In genomic region chr12:30784508-30784907, GRCh38 we compare ENCODE assay signal across 20 cellular contexts. TPM values are rescaled to one million over a fixed set of nuclear protein-coding genes. Genes with fewer than 3 reads are reported as not detected.
DNase-seq lines count a peak whose midpoint lies in the region; ATAC-seq, FAIRE-seq and TF ChIP-seq lines count a peak whose summit lies in the region.
"Had no signal": no experiment of that assay in that cellular context is flagged by ENCODE, and none has a peak within 500 bp of the region (broad histone marks: within the 10 kb centered on the region; RNA-seq: fewer than 3 reads in every experiment).

No MANE protein-coding gene starts in this region.

- no peak overlapping the region for H3K4me2 ChIP-seq in K562 (ENCODE audit: insufficient read depth, low read length)
- no peak overlapping the region for H3K4me2 ChIP-seq in mesendoderm (ENCODE audit: low read length)
- H3K4me2 ChIP-seq: BLaER1 treated with 17β-estradiol and CSF1 and Interleukin-3, amounts not matched to agents 10 nM and 100 nM had no signal

- H3K4ac ChIP-seq in mesendoderm (ENCODE audit: low read depth, low read length), result no peak overlapping the region

- peak overlapping the region; percentile 70; the same call in 1 of the 2 replicates for H3K27ac ChIP-seq in HUES6 (ENCODE audit: low read depth, low read length)
- H3K27ac ChIP-seq in K562 (ENCODE audit: extremely low read depth, low read depth, low read length), result no peak overlapping the region
- no peak overlapping the region for H3K27ac ChIP-seq in mesendoderm (ENCODE audit: low read depth, low read length)
- no peak overlapping the region for H3K27ac ChIP-seq in dorsolateral prefrontal cortex
- H3K27ac ChIP-seq: BLaER1 treated with 17β-estradiol and CSF1 and Interleukin-3, amounts not matched to agents 10 nM and 100 nM had no signal

- no peak overlapping the region for H3K23ac ChIP-seq in mesendoderm (ENCODE audit: low read length)

- H3K79me2 ChIP-seq in K562 (ENCODE audit: control insufficient read depth, insufficient read depth, low read length), result no peaks in the 10 kb centered on the region
- no peaks in the 10 kb centered on the region for H3K79me2 ChIP-seq in mesendoderm (ENCODE audit: control insufficient read depth, insufficient read depth, low read length)

- H3K27me3 Mint-ChIP-seq in activated naive CD4-positive, alpha-beta T cell treated with anti-CD3 and anti-CD28 coated beads, Interleukin-2, amount 50 U/mL, for 24 hours, result peaks cover 15% of the 10 kb centered on the region

- no peak overlapping the region for H2BK15ac ChIP-seq in mesendoderm (replicated peaks; ENCODE audit: low read depth)

- no peak overlapping the region for H2BK120ac ChIP-seq in mesendoderm (ENCODE audit: low read depth, low read length)

- DNase-seq in activated naive CD4-positive, alpha-beta T cell treated with anti-CD3 and anti-CD28 coated beads, Interleukin-2, amount 50 U/mL, for 72 hours (ENCODE audit: low spot score in 2 of 2), result no peak
- no peak for DNase-seq in K562 (ENCODE audit: extremely low read depth in 1 of 4, low spot score in 3 of 4)
- peak; percentile 55 for DNase-seq in mesendoderm
- no peak for DNase-seq in COLO668 (lab: John Stamatoyannopoulos, UW; ENCODE audit: unreplicated experiment)
- DNase-seq in stimulated activated CD4-positive, alpha-beta T cell treated with anti-CD3 and anti-CD28 coated beads, Interleukin-2, amount 100 ng/mL, for 48 hours, result no peak
- DNase-seq in dorsolateral prefrontal cortex, result no peak
- DNase-seq: ACHN; Calu3; CD4-positive, CD25-positive, alpha-beta regulatory T cell; DMS 273 treated with DMSO at 0.1 percent for 48 hours; DMS79 treated with DMSO at 0.1 percent for 48 hours; EL; GOT3; HCEC 1CT; KBM-7 had no signal

- H3K4me1 ChIP-seq in HUES6 (ENCODE audit: control insufficient read depth, insufficient read depth, low read length) (peaks cover 5% of the 10 kb centered on the region; the same call in 1 of the 2 replicates), K562 (replicated peaks in 1 of 2; ENCODE audit: control insufficient read depth in 2 of 2, insufficient read depth in 2 of 2, low read length in 2 of 2) (peaks cover 0 to 4% of the 10 kb centered on the region in 2 experiments; a peak in 2 of 5 replicates), mesendoderm (ENCODE audit: control insufficient read depth, low read depth, low read length) (no peaks in the 10 kb centered on the region)
- H3K4me1 ChIP-seq: BLaER1 treated with 17β-estradiol and CSF1 and Interleukin-3, amounts not matched to agents 10 nM and 100 nM had no signal

- TF ChIP-seq RAD21 in K562 (CRISPR knock-in tag; conservative IDR thresholded peaks at IDR 0.05 in 1 of 2, IDR thresholded peaks at IDR 0.05 in 1 of 2), result no peak

- no peak overlapping the region for H3K4me3 ChIP-seq in HUES6 (ENCODE audit: low read depth, low read length)
- H3K4me3 ChIP-seq in K562, result no peak overlapping the region
- no peak overlapping the region for H3K4me3 ChIP-seq in mesendoderm (ENCODE audit: low read length)
- no peak overlapping the region for H3K4me3 ChIP-seq in dorsolateral prefrontal cortex
- H3K4me3 ChIP-seq: BLaER1 treated with 17β-estradiol and CSF1 and Interleukin-3, amounts not matched to agents 10 nM and 100 nM had no signal

- H3K9me3 Mint-ChIP-seq in activated naive CD4-positive, alpha-beta T cell treated with anti-CD3 and anti-CD28 coated beads, Interleukin-2, amount 50 U/mL, for 24 hours, result no peaks in the 10 kb centered on the region
- no peaks in the 10 kb centered on the region for H3K9me3 Mint-ChIP-seq in activated naive CD4-positive, alpha-beta T cell treated with anti-CD3 and anti-CD28 coated beads, Interleukin-2, amount 50 U/mL, for 72 hours

- no peak overlapping the region for H3K18ac ChIP-seq in mesendoderm (ENCODE audit: low read length)

- no peak for TF ChIP-seq POLR2A in K562 (conservative IDR thresholded peaks at IDR 0.05)

- TF ChIP-seq CTCF in K562 (IDR thresholded peaks at IDR 0.05 in 2 of 3, conservative IDR thresholded peaks at IDR 0.05 in 1 of 3; ENCODE audit: insufficient read depth in 2 of 3, low read depth in 1 of 3, low read length in 3 of 3), result no peak
- no peak for TF ChIP-seq CTCF in dorsolateral prefrontal cortex (IDR thresholded peaks at IDR 0.05 in 54 of 56, conservative IDR thresholded peaks at IDR 0.05 in 2 of 56; ENCODE audit: low read depth in 1 of 56, partially characterized antibody in 56 of 56)

- no peaks in the 10 kb centered on the region for H3K4me1 Mint-ChIP-seq in activated naive CD4-positive, alpha-beta T cell treated with anti-CD3 and anti-CD28 coated beads, Interleukin-2, amount 50 U/mL, for 24 hours
- H3K4me1 Mint-ChIP-seq: CD4-positive, CD25-positive, alpha-beta regulatory T cell had no signal

- POLR2A ChIA-PET in K562 (lab: Yijun Ruan, JAX), result interaction anchor here (0.7 kb wide), 1 partner anchor 94 kb away, joined by 3 read pairs; no protein-coding TSS in a partner anchor

- no peaks in the 10 kb centered on the region for H3K36me3 Mint-ChIP-seq in activated naive CD4-positive, alpha-beta T cell treated with anti-CD3 and anti-CD28 coated beads, Interleukin-2, amount 50 U/mL, for 24 hours
- H3K36me3 Mint-ChIP-seq in activated naive CD4-positive, alpha-beta T cell treated with anti-CD3 and anti-CD28 coated beads, Interleukin-2, amount 50 U/mL, for 72 hours, result no peaks in the 10 kb centered on the region
- H3K36me3 Mint-ChIP-seq: CD4-positive, CD25-positive, alpha-beta regulatory T cell had no signal

- H3K56ac ChIP-seq in mesendoderm (ENCODE audit: low read length), result no peak overlapping the region

- H3K36me3 ChIP-seq in HUES6 (ENCODE audit: control insufficient read depth, insufficient read depth, low read length) (no peaks in the 10 kb centered on the region; the same call in 1 of the 2 replicates), K562 (ENCODE audit: control insufficient read depth, insufficient read depth, low read length) (no peaks in the 10 kb centered on the region), mesendoderm (ENCODE audit: control insufficient read depth, insufficient read depth, low read length) (no peaks in the 10 kb centered on the region)

- ATAC-seq in activated naive CD4-positive, alpha-beta T cell treated with anti-CD3 and anti-CD28 coated beads, Interleukin-2, amount 50 U/mL, for 72 hours, result no peak
- no peak for ATAC-seq in K562

- no peak for FAIRE-seq in K562 (lab: Jason Lieb, UNC)
- FAIRE-seq: G401.6, GM12891 had no signal

- CTCF ChIA-PET in K562 (lab: Yijun Ruan, JAX; ENCODE audit: low intra/inter-chr PET ratio), result no interaction called here

- no peaks in the 10 kb centered on the region for H3K79me1 ChIP-seq in mesendoderm (ENCODE audit: low read length)

- H2AK5ac ChIP-seq in mesendoderm (ENCODE audit: low read length), result no peak overlapping the region

- H3K27me3 ChIP-seq in HUES6 (ENCODE audit: control insufficient read depth, insufficient read depth, low read length) (no peaks in the 10 kb centered on the region), K562 (ENCODE audit: control insufficient read depth in 2 of 2, insufficient read depth in 2 of 2, low read length in 2 of 2) (no peaks in the 10 kb centered on the region), mesendoderm (ENCODE audit: insufficient read depth, low read length, poor library complexity) (no peaks in the 10 kb centered on the region), dorsolateral prefrontal cortex (no peaks in the 10 kb centered on the region)
- H3K27me3 ChIP-seq: BLaER1 treated with 17β-estradiol and CSF1 and Interleukin-3, amounts not matched to agents 10 nM and 100 nM had no signal

- H2BK5ac ChIP-seq in mesendoderm (ENCODE audit: low read length), result no peak overlapping the region

- no peaks in the 10 kb centered on the region for H4K20me1 ChIP-seq in K562 (replicated peaks; ENCODE audit: control insufficient read depth, insufficient read depth, low read length)
- H4K20me1 ChIP-seq: BLaER1 treated with 17β-estradiol and CSF1 and Interleukin-3, amounts not matched to agents 10 nM and 100 nM had no signal

- H3K9ac ChIP-seq in HUES6 (ENCODE audit: low read length) (no peak overlapping the region), K562 (ENCODE audit: insufficient read depth in 1 of 2, low read depth in 2 of 2, low read length in 2 of 2) (no peak overlapping the region), mesendoderm (ENCODE audit: low read length) (no peak overlapping the region)
- H3K9ac ChIP-seq: BLaER1 treated with 17β-estradiol and CSF1 and Interleukin-3, amounts not matched to agents 10 nM and 100 nM had no signal

- no peak overlapping the region for H4K8ac ChIP-seq in mesendoderm (ENCODE audit: low read depth, low read length)

- intact Hi-C loops in K562 (cut with micrococcal nuclease) (no loop called here), dorsolateral prefrontal cortex (cut with DNase I) (no loop called here)

- peak overlapping the region; percentile 30 for H3K27ac Mint-ChIP-seq in activated naive CD4-positive, alpha-beta T cell treated with anti-CD3 and anti-CD28 coated beads, Interleukin-2, amount 50 U/mL, for 24 hours
- H3K27ac Mint-ChIP-seq in activated naive CD4-positive, alpha-beta T cell treated with anti-CD3 and anti-CD28 coated beads, Interleukin-2, amount 50 U/mL, for 72 hours, result no peak overlapping the region

- H4K5ac ChIP-seq in mesendoderm (ENCODE audit: low read length), result no peak overlapping the region

- BruUV-seq in K562 (replicated peaks; lab: Mats Ljungman, UMichigan), result no TSS peak

- H3K9me3 ChIP-seq in HUES6 (ENCODE audit: control insufficient read depth, insufficient read depth, low read depth, low read length), result peaks cover 59% of the 10 kb centered on the region
- H3K9me3 ChIP-seq in K562 (replicated peaks; ENCODE audit: control insufficient read depth, insufficient read depth, low read depth, low read length), result peaks cover 18% of the 10 kb centered on the region

- WGBS in K562 (ENCODE audit: insufficient coverage, low coverage, missing lambda C conversion rate), result 10% methylated on average over 1 of the region's 1 CpG
- no CpG with 5 or more reads among the region's 1 CpG for WGBS in mesendoderm (ENCODE audit: extremely low coverage, insufficient coverage, low lambda C conversion rate)

- no peak for TF ChIP-seq EP300 in K562 (IDR thresholded peaks at IDR 0.05; ENCODE audit: low read length)

- H2AFZ ChIP-seq in K562 (ENCODE audit: low read depth, low read length), result no peak overlapping the region

- no peaks in the 10 kb centered on the region for H3K9me1 ChIP-seq in K562 (ENCODE audit: control insufficient read depth, insufficient read depth, low read length)

- in situ Hi-C loops in K562 (cut with MboI), result no loop called here

- H3K4me3 Mint-ChIP-seq in activated naive CD4-positive, alpha-beta T cell treated with anti-CD3 and anti-CD28 coated beads, Interleukin-2, amount 50 U/mL, for 24 hours, result no peak overlapping the region

RNA-seq across cellular contexts. Expression of gene CAPRIN2, which starts 29.8 kb away (rescaled TPM):
- total RNA-seq in activated naive CD4-positive, alpha-beta T cell treated with anti-CD3 and anti-CD28 coated beads, Interleukin-2, amount 50 U/mL, for 72 hours, result 10 to 100 TPM; 14.0 to 20.5 TPM
- 22.1 and 98.5 TPM in 2 replicates for total RNA-seq in K562 (2011; cell fraction: chromatin; rRNA removed; ENCODE audit: low replicate concordance)
- 8.2 and 17.9 TPM in 2 replicates for total RNA-seq in K562 (2011; cell fraction: nucleolus; rRNA removed)
- 28.2 and 33.9 TPM in 2 replicates for total RNA-seq in K562 (2011; cell fraction: nucleoplasm; rRNA removed)
- 5.3 and 6.7 TPM in 2 replicates for total RNA-seq in K562 (2014; rRNA removed)
- total RNA-seq in K562 (2014; rRNA removed; fragmentation: Illumina TruSeq; extraction: Trizol), result 8.9 and 10.0 TPM in 2 replicates
- 8.2 and 9.4 TPM in 2 replicates for total RNA-seq in K562 (2015; rRNA removed; fragmentation: Illumina TruSeq; extraction: Trizol)
- total RNA-seq in K562 (2021), result 7.4 and 8.3 TPM in 2 replicates
- polyA plus RNA-seq in K562 (2011; rRNA removed), result 12.3 and 14.5 TPM in 2 replicates
- 3.6 and 6.2 TPM in 2 replicates for polyA plus RNA-seq in K562 (2011; cell fraction: cytosol; rRNA removed)
- polyA plus RNA-seq in K562 (2011; cell fraction: nucleus; rRNA removed), result 38.3 and 43.2 TPM in 2 replicates
- polyA plus RNA-seq in K562 (2012), result 5.6 and 10.0 TPM in 2 replicates
- 11.1 and 12.3 TPM in 2 replicates for polyA plus RNA-seq in K562 (2014; fragmentation: Illumina TruSeq; extraction: Trizol)
- polyA plus RNA-seq in K562 (2014; fragmentation: Nextera tagmentation; extraction: Ambion mirVana), result 1 to 10 TPM; 2.3 to 3.4 TPM
- polyA plus RNA-seq in K562 (2014; rRNA removed), result 8.8 and 9.4 TPM in 2 replicates
- polyA minus RNA-seq in K562 (2011; rRNA and poly(A)+ RNA removed), result 10.8 and 12.1 TPM in 2 replicates
- 2.9 and 6.1 TPM in 2 replicates for polyA minus RNA-seq in K562 (2011; cell fraction: cytosol; rRNA and poly(A)+ RNA removed)
- 8.9 and 16.7 TPM in 2 replicates for polyA minus RNA-seq in K562 (2011; cell fraction: nucleus; rRNA and poly(A)+ RNA removed)
- polyA plus RNA-seq in mesendoderm (2013, experiment 1 of 2), result 22.2 TPM
- polyA plus RNA-seq in mesendoderm (2013, experiment 2 of 2), result 21.9 TPM
- 100 to 1,000 TPM in 4 of 120 experiments, 10 to 100 TPM in 116; 46.1 to 105 (median 75.4) TPM for total RNA-seq in dorsolateral prefrontal cortex
